In the genomic region with DNA sequence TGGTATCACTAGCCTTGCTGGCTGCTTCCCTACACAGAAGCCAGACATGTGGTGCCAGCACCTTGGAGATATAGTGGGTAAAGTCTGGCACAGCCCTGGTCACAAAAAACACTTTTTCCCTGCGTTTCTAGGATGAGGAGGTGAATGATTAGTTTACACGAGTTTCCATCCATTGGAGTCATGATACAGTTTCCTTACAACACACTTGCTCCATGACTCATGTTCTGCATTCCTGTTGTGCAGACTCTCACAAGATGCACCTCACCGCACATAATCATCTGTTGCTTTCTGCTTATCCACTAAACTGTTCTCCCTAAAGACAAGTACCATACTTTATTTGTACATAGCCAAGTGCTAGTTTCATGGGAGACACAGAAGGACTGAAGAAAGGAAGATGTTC, we compare ENCODE assay signal across 16 cellular contexts.
DNase-seq lines count a peak whose midpoint lies in the region; ATAC-seq and TF ChIP-seq lines count a peak whose summit lies in the region.
"Had no signal": no experiment of that assay in that cellular context is flagged by ENCODE, and none has a peak within 500 bp of the region (broad histone marks: within the 10 kb centered on the region; RNA-seq: fewer than 3 reads in every experiment).

No MANE protein-coding gene starts in this region.

- TF ChIP-seq CTCF in fibroblast of mammary gland (conservative IDR thresholded peaks at IDR 0.05; ENCODE audit: control insufficient read depth, insufficient read depth, low read depth, low read length) = no peak

- peak; percentile 67 for ATAC-seq in SK-N-SH treated with all-trans-retinoic acid at 6 μM for 48 hours
- ATAC-seq: natural killer cell treated with Interleukin-12 subunit alpha and Interleukin-12 subunit beta and Interleukin-15 and Interleukin-18, amount 100 ng/mL, for 72 hours had no signal

- DNase-seq in Daoy (ENCODE audit: low read depth) (peak; percentile 46), fibroblast of mammary gland (ENCODE audit: low read depth) (peak; percentile 91), skeletal muscle cell (ENCODE audit: low read depth) (peak; percentile 51), epidermal melanocyte (ENCODE audit: insufficient read length, low spot score) (no peak)
- no peak for DNase-seq in activated T-cell treated with anti-CD3 and anti-CD28 coated beads, Interleukin-2, amount 50 U/mL, for 24 hours
- DNase-seq in activated CD4-positive, alpha-beta T cell treated with anti-CD3 and anti-CD28 coated beads for 48 hours = no peak
- DNase-seq: activated CD4-positive, alpha-beta memory T cell treated with anti-CD3 and anti-CD28 coated beads, Interleukin-2, amount 10 ng/mL, durations not matched to agents 7 days and 5 days; cortex of kidney; DND-41; esophagus squamous epithelium; NCI-H1930; NCI-H526 treated with DMSO at 0.1 percent for 48 hours; PC-9; stimulated activated CD4-positive, alpha-beta T cell treated with anti-CD3 and anti-CD28 coated beads, Interleukin-1b, Interleukin-23, amount 100 ng/mL, for 48 hours had no signal

- H3K4me1 Mint-ChIP-seq in activated T-cell treated with anti-CD3 and anti-CD28 coated beads, Interleukin-2, amount 50 U/mL, for 24 hours (ENCODE audit: low read depth) = no peaks in the 10 kb centered on the region
- H3K4me1 Mint-ChIP-seq: activated CD4-positive, alpha-beta memory T cell treated with anti-CD3 and anti-CD28 coated beads, Interleukin-2, amount 10 ng/mL, durations not matched to agents 7 days and 5 days had no signal

- H3K27ac Mint-ChIP-seq in activated T-cell treated with anti-CD3 and anti-CD28 coated beads, Interleukin-2, amount 50 U/mL, for 24 hours = no peak overlapping the region
- H3K27ac Mint-ChIP-seq: activated CD4-positive, alpha-beta memory T cell treated with anti-CD3 and anti-CD28 coated beads, Interleukin-2, amount 10 ng/mL, durations not matched to agents 7 days and 5 days; natural killer cell treated with Interleukin-12 subunit alpha and Interleukin-12 subunit beta and Interleukin-15 and Interleukin-18, amount 100 ng/mL, for 72 hours had no signal

- H3K4me3 Mint-ChIP-seq in activated T-cell treated with anti-CD3 and anti-CD28 coated beads, Interleukin-2, amount 50 U/mL, for 24 hours = no peak overlapping the region
- H3K4me3 Mint-ChIP-seq: activated CD4-positive, alpha-beta memory T cell treated with anti-CD3 and anti-CD28 coated beads, Interleukin-2, amount 10 ng/mL, durations not matched to agents 7 days and 5 days; natural killer cell treated with Interleukin-12 subunit alpha and Interleukin-12 subunit beta and Interleukin-15 and Interleukin-18, amount 100 ng/mL, for 72 hours had no signal

- H3K36me3 Mint-ChIP-seq in activated T-cell treated with anti-CD3 and anti-CD28 coated beads, Interleukin-2, amount 50 U/mL, for 24 hours (ENCODE audit: low read depth) = no peaks in the 10 kb centered on the region
- H3K36me3 Mint-ChIP-seq: natural killer cell treated with Interleukin-12 subunit alpha and Interleukin-12 subunit beta and Interleukin-15 and Interleukin-18, amount 100 ng/mL, for 72 hours had no signal

- no peak overlapping the region for H3K4me3 ChIP-seq in fibroblast of mammary gland (ENCODE audit: control insufficient read depth, low read depth, low read length)
- H3K4me3 ChIP-seq in skeletal muscle cell (ENCODE audit: low read depth, low read length) = no peak overlapping the region
- H3K4me3 ChIP-seq: esophagus squamous epithelium, PC-9 had no signal

- H3K9me3 Mint-ChIP-seq in activated T-cell treated with anti-CD3 and anti-CD28 coated beads, Interleukin-2, amount 50 U/mL, for 24 hours = no peaks in the 10 kb centered on the region
- H3K9me3 Mint-ChIP-seq: activated CD4-positive, alpha-beta memory T cell treated with anti-CD3 and anti-CD28 coated beads, Interleukin-2, amount 10 ng/mL, durations not matched to agents 7 days and 5 days; natural killer cell treated with Interleukin-12 subunit alpha and Interleukin-12 subunit beta and Interleukin-15 and Interleukin-18, amount 100 ng/mL, for 72 hours had no signal

- no peaks in the 10 kb centered on the region for H3K27me3 Mint-ChIP-seq in activated T-cell treated with anti-CD3 and anti-CD28 coated beads, Interleukin-2, amount 50 U/mL, for 24 hours
- H3K27me3 Mint-ChIP-seq: activated CD4-positive, alpha-beta memory T cell treated with anti-CD3 and anti-CD28 coated beads, Interleukin-2, amount 10 ng/mL, durations not matched to agents 7 days and 5 days had no signal

TF ChIP-seq in SK-N-SH treated with all-trans-retinoic acid at 6 μM for 48 hours, 23 proteins besides CTCF, POLR2A, EP300 and RAD21:
- 0 out of 2 replicates have a peak, but pooled peaks have one; percentile 43 for TF ChIP-seq ISL1 (CRISPR knock-in tag; IDR thresholded peaks at IDR 0.05)
- TF ChIP-seq, protein P1, sequence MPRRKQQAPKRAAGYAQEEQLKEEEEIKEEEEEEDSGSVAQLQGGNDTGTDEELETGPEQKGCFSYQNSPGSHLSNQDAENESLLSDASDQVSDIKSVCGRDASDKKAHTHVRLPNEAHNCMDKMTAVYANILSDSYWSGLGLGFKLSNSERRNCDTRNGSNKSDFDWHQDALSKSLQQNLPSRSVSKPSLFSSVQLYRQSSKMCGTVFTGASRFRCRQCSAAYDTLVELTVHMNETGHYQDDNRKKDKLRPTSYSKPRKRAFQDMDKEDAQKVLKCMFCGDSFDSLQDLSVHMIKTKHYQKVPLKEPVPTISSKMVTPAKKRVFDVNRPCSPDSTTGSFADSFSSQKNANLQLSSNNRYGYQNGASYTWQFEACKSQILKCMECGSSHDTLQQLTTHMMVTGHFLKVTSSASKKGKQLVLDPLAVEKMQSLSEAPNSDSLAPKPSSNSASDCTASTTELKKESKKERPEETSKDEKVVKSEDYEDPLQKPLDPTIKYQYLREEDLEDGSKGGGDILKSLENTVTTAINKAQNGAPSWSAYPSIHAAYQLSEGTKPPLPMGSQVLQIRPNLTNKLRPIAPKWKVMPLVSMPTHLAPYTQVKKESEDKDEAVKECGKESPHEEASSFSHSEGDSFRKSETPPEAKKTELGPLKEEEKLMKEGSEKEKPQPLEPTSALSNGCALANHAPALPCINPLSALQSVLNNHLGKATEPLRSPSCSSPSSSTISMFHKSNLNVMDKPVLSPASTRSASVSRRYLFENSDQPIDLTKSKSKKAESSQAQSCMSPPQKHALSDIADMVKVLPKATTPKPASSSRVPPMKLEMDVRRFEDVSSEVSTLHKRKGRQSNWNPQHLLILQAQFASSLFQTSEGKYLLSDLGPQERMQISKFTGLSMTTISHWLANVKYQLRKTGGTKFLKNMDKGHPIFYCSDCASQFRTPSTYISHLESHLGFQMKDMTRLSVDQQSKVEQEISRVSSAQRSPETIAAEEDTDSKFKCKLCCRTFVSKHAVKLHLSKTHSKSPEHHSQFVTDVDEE (CRISPR knock-in tag; IDR thresholded peaks at IDR 0.05) = no peak

Comparison
In these comparisons a context has a peak if more than half of its experiments do, and no peak if none do; other contexts are left out.
1. DNase-seq: peak in Daoy (single experiment), fibroblast of mammary gland (single experiment) and skeletal muscle cell (single experiment); none in activated T-cell treated with anti-CD3 and anti-CD28 coated beads, Interleukin-2, amount 50 U/mL, for 24 hours (single experiment), epidermal melanocyte (single experiment) and activated CD4-positive, alpha-beta T cell treated with anti-CD3 and anti-CD28 coated beads for 48 hours (single experiment).